In the genomic region with DNA sequence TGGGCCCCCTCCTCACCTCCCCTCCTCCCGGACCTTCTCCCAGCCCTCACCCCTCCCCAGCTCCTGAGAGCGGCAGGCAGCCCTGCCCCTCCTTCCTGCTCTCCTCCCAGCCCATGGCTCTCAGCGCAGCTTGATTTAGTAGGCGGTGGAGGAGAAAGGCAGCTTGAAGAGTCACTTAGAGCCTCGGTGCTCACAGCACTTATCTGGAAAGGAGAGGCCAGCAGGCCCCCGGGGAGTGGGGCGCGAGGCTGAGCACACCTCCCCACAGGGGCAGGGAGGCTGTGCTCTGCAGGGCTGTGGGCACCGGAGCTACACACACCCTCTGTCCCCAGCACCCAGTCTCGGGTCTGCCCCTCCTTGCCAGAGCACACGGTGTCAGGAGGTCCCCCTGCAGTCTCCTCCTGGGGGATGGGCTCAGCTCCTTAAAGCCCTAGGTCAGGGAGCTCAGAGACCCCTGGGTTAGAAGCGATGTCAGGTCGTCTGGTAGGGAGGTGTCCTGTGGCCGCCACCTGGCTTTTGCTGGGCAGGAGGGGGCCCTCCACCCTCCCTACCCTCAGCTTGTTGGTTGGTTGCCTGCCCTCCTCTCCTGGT, we compare ENCODE assay signal across 7 cellular contexts.
DNase-seq lines count a peak whose midpoint lies in the region; TF ChIP-seq lines count a peak whose summit lies in the region.

No MANE protein-coding gene starts in this region.

- no peaks in the 10 kb centered on the region for H3K9me3 Mint-ChIP-seq in neural crest cell

- H3K27ac Mint-ChIP-seq in neural crest cell (ENCODE audit: unreplicated experiment): no peak overlapping the region

- H3K9me3 ChIP-seq in GM23248 (ENCODE audit: low read depth) (no peaks in the 10 kb centered on the region), ectodermal cell (ENCODE audit: control insufficient read depth, low read length) (no peaks in the 10 kb centered on the region)

- in situ Hi-C loops in GM23248 (cut with MboI): no loop called here
- in situ Hi-C loops in KBM-7 (cut with MboI; ENCODE audit: low pct_unique_long_range_greater_than_20kb, low sequenced_read_pairs): no loop called here

- H4K20me1 ChIP-seq in GM23248 (ENCODE audit: insufficient read depth): no peaks in the 10 kb centered on the region

- H3K4me1 ChIP-seq in GM23248 (ENCODE audit: insufficient read depth): peaks cover 33% of the 10 kb centered on the region
- peaks cover 38% of the 10 kb centered on the region for H3K4me1 ChIP-seq in ectodermal cell (ENCODE audit: control insufficient read depth, insufficient read depth, low read length)

- no peaks in the 10 kb centered on the region for H3K9me2 ChIP-seq in GM23248 (ENCODE audit: insufficient read depth)

- H3K4me3 Mint-ChIP-seq in neural crest cell: peak overlapping the region; percentile 80

- peak overlapping the region; percentile 84 for H3K4me2 ChIP-seq in GM23248 (ENCODE audit: unreplicated experiment)

- WGBS in GM23248 (ENCODE audit: low coverage in 1 of 2, low lambda C conversion rate in 2 of 2, missing lambda C conversion rate in 2 of 2), 2 experiments: 5 to 10% methylated on average over 13 to 14 of the region's 14 CpGs
- 1% methylated on average over 14 of the region's 14 CpGs for WGBS in ectodermal cell, 2 experiments

- no peak for TF ChIP-seq CTCF in neural crest cell (conservative IDR thresholded peaks at IDR 0.05)

- H3K79me2 ChIP-seq in GM23248 (ENCODE audit: insufficient read depth): peaks cover 8% of the 10 kb centered on the region; the same call in 1 of the 2 replicates

- peaks cover 58% of the 10 kb centered on the region for H3K27me3 Mint-ChIP-seq in neural crest cell (ENCODE audit: low read depth)

- no peaks in the 10 kb centered on the region for H3K36me3 ChIP-seq in GM23248 (ENCODE audit: low read depth)
- H3K36me3 ChIP-seq in ectodermal cell (ENCODE audit: control insufficient read depth, insufficient read depth, low read length): no peaks in the 10 kb centered on the region

- 0 out of 2 replicates have a peak overlapping the region, but pooled peaks have one; percentile 3 for H3K27ac ChIP-seq in GM23248
- H3K27ac ChIP-seq in ectodermal cell (ENCODE audit: insufficient read depth, low read depth, low read length, poor library complexity, severe bottlenecking): no peak overlapping the region

- peak overlapping the region; percentile 53 for H3K4me3 ChIP-seq in GM23248
- peak overlapping the region; percentile 26 for H3K4me3 ChIP-seq in ectodermal cell (ENCODE audit: insufficient read depth, low read depth, low read length)

- no peaks in the 10 kb centered on the region for H3K36me3 Mint-ChIP-seq in neural crest cell (ENCODE audit: low read depth)

- DNase-seq in GM23248 (peak; percentile 76), NCI-H2171 treated with DMSO at 0.1 percent for 48 hours (lab: John Stamatoyannopoulos, UW) (peak; percentile 90), neural crest cell (ENCODE audit: low read depth, low spot score) (peak; percentile 26), cerebellum (ENCODE audit: low spot score) (no peak), KBM-7 (no peak)
- no peak for DNase-seq in activated effector memory CD4-positive, alpha-beta T cell treated with anti-CD3 and anti-CD28 coated beads, Interleukin-2, amount 50 U/mL, for 16 hours

- H3F3A ChIP-seq in GM23248 (ENCODE audit: insufficient read depth): peaks cover 19% of the 10 kb centered on the region

- peaks cover 26% of the 10 kb centered on the region for H3K4me1 Mint-ChIP-seq in neural crest cell

- H3K27me3 ChIP-seq in GM23248 (replicated peaks; ENCODE audit: insufficient read depth) (no peaks in the 10 kb centered on the region), ectodermal cell (ENCODE audit: control insufficient read depth, insufficient read depth, low read length, poor library complexity, severe bottlenecking) (peaks cover 72% of the 10 kb centered on the region)

- no peak overlapping the region for H2AFZ ChIP-seq in GM23248

- peak overlapping the region; percentile 15; the same call in 1 of the 2 replicates for H3K9ac ChIP-seq in GM23248

Comparison
In these comparisons a context has a peak if more than half of its experiments do, and no peak if none do; other contexts are left out.
1. DNase-seq: peak in GM23248 (single experiment), NCI-H2171 treated with DMSO at 0.1 percent for 48 hours (single experiment) and neural crest cell (single experiment); none in cerebellum (single experiment), activated effector memory CD4-positive, alpha-beta T cell treated with anti-CD3 and anti-CD28 coated beads, Interleukin-2, amount 50 U/mL, for 16 hours (single experiment) and KBM-7 (single experiment).